Comparison of ENCODE assay signal across 21 cellular contexts in genomic region chr3:12198301-12198700, GRCh38. TPM values are rescaled to one million over a fixed set of nuclear protein-coding genes. Genes with fewer than 3 reads are reported as not detected.
DNase-seq lines count a peak whose midpoint lies in the region; ATAC-seq and TF ChIP-seq lines count a peak whose summit lies in the region.
"Had no signal": no experiment of that assay in that cellular context is flagged by ENCODE, and none has a peak within 500 bp of the region (broad histone marks: within the 10 kb centered on the region; RNA-seq: fewer than 3 reads in every experiment).

No MANE protein-coding gene starts in this region.

- H3K27me3 ChIP-seq in mesenchymal stem cell (ENCODE audit: control insufficient read depth in 1 of 2, insufficient read depth in 1 of 2, low read length in 2 of 2) (no peaks in the 10 kb centered on the region), gastrocnemius medialis (no peaks in the 10 kb centered on the region)

- no peak overlapping the region for H3K14ac ChIP-seq in mesenchymal stem cell (ENCODE audit: low read length in 2 of 2)

- no peak for ATAC-seq in activated T-cell treated with anti-CD3 and anti-CD28 coated beads, Interleukin-2, amount 50 U/mL, for 4 hours
- no peak for ATAC-seq in gastrocnemius medialis

- no peak overlapping the region for H3K4me3 Mint-ChIP-seq in activated T-cell treated with anti-CD3 and anti-CD28 coated beads, Interleukin-2, amount 50 U/mL, for 4 hours
- H3K4me3 Mint-ChIP-seq: CD4-positive, CD25-positive, alpha-beta regulatory T cell; endodermal cell; naive B cell had no signal

- H2BK12ac ChIP-seq in mesenchymal stem cell (ENCODE audit: low read length in 2 of 2): peak overlapping the region in 1 of 2 experiments; percentile 31

- H3K36me3 ChIP-seq in mesenchymal stem cell (ENCODE audit: control insufficient read depth in 1 of 2, insufficient read depth in 2 of 2, low read depth in 1 of 2, low read length in 2 of 2) (no peaks in the 10 kb centered on the region), gastrocnemius medialis (no peaks in the 10 kb centered on the region)
- H3K36me3 ChIP-seq: left ventricle myocardium inferior, prostate gland had no signal

- no peaks in the 10 kb centered on the region for H3K79me1 ChIP-seq in mesenchymal stem cell (replicated peaks; ENCODE audit: low read length, poor library complexity, severe bottlenecking)

- intact Hi-C loops in gastrocnemius medialis (cut with DNase I; ENCODE audit: low total_unique reads): no loop called here

- H3K27me3 Mint-ChIP-seq in activated T-cell treated with anti-CD3 and anti-CD28 coated beads, Interleukin-2, amount 50 U/mL, for 4 hours (ENCODE audit: low read depth): peaks cover 5% of the 10 kb centered on the region

- no peaks in the 10 kb centered on the region for H3K36me3 Mint-ChIP-seq in activated T-cell treated with anti-CD3 and anti-CD28 coated beads, Interleukin-2, amount 50 U/mL, for 4 hours (ENCODE audit: insufficient read depth)
- H3K36me3 Mint-ChIP-seq: CD4-positive, CD25-positive, alpha-beta regulatory T cell; naive B cell had no signal

- in situ Hi-C loops in gastrocnemius medialis (cut with MboI; ENCODE audit: low sequenced_read_pairs in 4 of 4): no loop called here

- TF ChIP-seq POLR2A in gastrocnemius medialis (IDR thresholded peaks at IDR 0.05): no peak

- H3K4ac ChIP-seq in mesenchymal stem cell (ENCODE audit: low read depth in 1 of 2, low read length in 2 of 2): peak overlapping the region in 1 of 2 experiments; percentile 12

- WGBS in mesenchymal stem cell: 46% methylated on average over 3 of the region's 5 CpGs

- no peak overlapping the region for H2BK15ac ChIP-seq in mesenchymal stem cell (ENCODE audit: low read depth, poor library complexity, severe bottlenecking)

- no peak overlapping the region for H3K9ac ChIP-seq in mesenchymal stem cell (ENCODE audit: low read length)

- H4K8ac ChIP-seq in mesenchymal stem cell (ENCODE audit: low read length): no peak overlapping the region

- no peak overlapping the region for H3K18ac ChIP-seq in mesenchymal stem cell (ENCODE audit: low read depth in 1 of 2, low read length in 2 of 2)

- DNase-seq in EL (peak; percentile 72), NOMO-1 treated with dmso at 0.1 percent for 144 hours (lab: John Stamatoyannopoulos, UW; ENCODE audit: unreplicated experiment) (peak; percentile 16), choroid plexus epithelial cell (ENCODE audit: low read depth) (peak; percentile 76), mesenchymal stem cell (peak; percentile 46), GM20000 (ENCODE audit: low spot score) (no peak), gastrocnemius medialis (no peak)
- no peak for DNase-seq in activated T-cell treated with anti-CD3 and anti-CD28 coated beads, Interleukin-2, amount 50 U/mL, for 4 hours
- DNase-seq: activated gamma-delta T cell treated with Interleukin-2 at 50 U/mL for 16 hours; caudate nucleus; CD4-positive, CD25-positive, alpha-beta regulatory T cell; endodermal cell; hypothalamus; left ventricle myocardium inferior; MM.1S; naive B cell; stimulated activated CD4-positive, alpha-beta T cell treated with anti-CD3 and anti-CD28 coated beads, Interleukin-12 subunit alpha, Interleukin-12 subunit beta, amount 100 ng/mL, for 4 hours; substantia nigra had no signal

- H3K4me3 ChIP-seq in choroid plexus epithelial cell (ENCODE audit: low read depth, low read length) (no peak overlapping the region), mesenchymal stem cell (ENCODE audit: insufficient read depth in 1 of 2, low read depth in 1 of 2, low read length in 2 of 2) (no peak overlapping the region), gastrocnemius medialis (no peak overlapping the region)
- H3K4me3 ChIP-seq: GM12878, left ventricle myocardium inferior, prostate gland had no signal

- no peak overlapping the region for H3K23ac ChIP-seq in mesenchymal stem cell (ENCODE audit: low read length in 2 of 2)

- H3K4me2 ChIP-seq in mesenchymal stem cell (ENCODE audit: low read length, poor library complexity, severe bottlenecking): no peak overlapping the region

- no peaks in the 10 kb centered on the region for H3K9me3 Mint-ChIP-seq in activated T-cell treated with anti-CD3 and anti-CD28 coated beads, Interleukin-2, amount 50 U/mL, for 4 hours
- H3K9me3 Mint-ChIP-seq: CD4-positive, CD25-positive, alpha-beta regulatory T cell; endodermal cell had no signal

- peaks cover 17% of the 10 kb centered on the region for H3K4me1 Mint-ChIP-seq in activated T-cell treated with anti-CD3 and anti-CD28 coated beads, Interleukin-2, amount 50 U/mL, for 4 hours (ENCODE audit: low read depth)

- no peak overlapping the region for H2BK120ac ChIP-seq in mesenchymal stem cell (ENCODE audit: low read depth, low read length)

- no peak overlapping the region for H2BK5ac ChIP-seq in mesenchymal stem cell (ENCODE audit: low read depth, low read length, poor library complexity, severe bottlenecking)

- H3K4me1 ChIP-seq in mesenchymal stem cell (ENCODE audit: control insufficient read depth, insufficient read depth, low read depth, low read length): peaks cover 8% of the 10 kb centered on the region
- H3K4me1 ChIP-seq in gastrocnemius medialis: peaks cover 7% of the 10 kb centered on the region in 2 donors
- H3K4me1 ChIP-seq: prostate gland had no signal

- H3K9me3 ChIP-seq in mesenchymal stem cell (ENCODE audit: control insufficient read depth, low read length): no peaks in the 10 kb centered on the region
- H3K9me3 ChIP-seq in gastrocnemius medialis: no peaks in the 10 kb centered on the region
- H3K9me3 ChIP-seq: prostate gland had no signal

- H2AFZ ChIP-seq in mesenchymal stem cell (ENCODE audit: low read depth, low read length): no peak overlapping the region

- peak overlapping the region; percentile 20 for H3K27ac ChIP-seq in mesenchymal stem cell (ENCODE audit: low read length, poor library complexity, severe bottlenecking)
- no peak overlapping the region for H3K27ac ChIP-seq in gastrocnemius medialis
- H3K27ac ChIP-seq: left ventricle myocardium inferior, prostate gland, VCaP had no signal

- no peak overlapping the region for H4K91ac ChIP-seq in mesenchymal stem cell (ENCODE audit: low read length)

- no peak for TF ChIP-seq CTCF in choroid plexus epithelial cell (conservative IDR thresholded peaks at IDR 0.05; ENCODE audit: low read depth, low read length)
- TF ChIP-seq CTCF in GM20000 (IDR thresholded peaks at IDR 0.05; ENCODE audit: extremely low read depth, missing control alignments): no peak
- no peak for TF ChIP-seq CTCF in gastrocnemius medialis (IDR thresholded peaks at IDR 0.05 in 4 of 5, conservative IDR thresholded peaks at IDR 0.05 in 1 of 5)

- H2AK5ac ChIP-seq in mesenchymal stem cell (ENCODE audit: low read length, severe bottlenecking): no peak overlapping the region

RNA-seq across cellular contexts. Expression of gene TIMP4, which starts 39.6 kb away (rescaled TPM):
- polyA plus RNA-seq in mesenchymal stem cell (2013, experiment 1 of 2): 6.6 TPM
- 6.6 TPM for polyA plus RNA-seq in mesenchymal stem cell (2013, experiment 2 of 2)
- total RNA-seq in activated T-cell treated with anti-CD3 and anti-CD28 coated beads, Interleukin-2, amount 50 U/mL, for 4 hours: under 1 TPM in 2 of 3 donors, not detected in 1; 0.18 to 0.24 TPM
- total RNA-seq in gastrocnemius medialis: 10 to 100 TPM; 15.9 to 29.7 (median 22.5) TPM
- total RNA-seq: activated CD8-positive, alpha-beta memory T cell treated with anti-CD3 and anti-CD28 coated beads for 36 hours; CD4-positive, CD25-positive, alpha-beta regulatory T cell; GM12878 had no signal
- polyA plus RNA-seq: CD4-positive, CD25-positive, alpha-beta regulatory T cell had no signal

Comparison
In these comparisons a context has a peak if more than half of its experiments do, and no peak if none do; other contexts are left out.
1. DNase-seq: peak in EL (single experiment), NOMO-1 treated with dmso at 0.1 percent for 144 hours (single experiment), choroid plexus epithelial cell (single experiment) and mesenchymal stem cell (single experiment); none in GM20000 (single experiment), activated T-cell treated with anti-CD3 and anti-CD28 coated beads, Interleukin-2, amount 50 U/mL, for 4 hours (single experiment) and gastrocnemius medialis (0 of 2).
2. RNA of gene TIMP4, which starts 39.6 kb away (total RNA-seq): 15.9 to 29.7 TPM in gastrocnemius medialis; 0.18 to 0.24 TPM in activated T-cell treated with anti-CD3 and anti-CD28 coated beads, Interleukin-2, amount 50 U/mL, for 4 hours; every median in the first group is over 10 times any median in the second.